In the genomic region with DNA sequence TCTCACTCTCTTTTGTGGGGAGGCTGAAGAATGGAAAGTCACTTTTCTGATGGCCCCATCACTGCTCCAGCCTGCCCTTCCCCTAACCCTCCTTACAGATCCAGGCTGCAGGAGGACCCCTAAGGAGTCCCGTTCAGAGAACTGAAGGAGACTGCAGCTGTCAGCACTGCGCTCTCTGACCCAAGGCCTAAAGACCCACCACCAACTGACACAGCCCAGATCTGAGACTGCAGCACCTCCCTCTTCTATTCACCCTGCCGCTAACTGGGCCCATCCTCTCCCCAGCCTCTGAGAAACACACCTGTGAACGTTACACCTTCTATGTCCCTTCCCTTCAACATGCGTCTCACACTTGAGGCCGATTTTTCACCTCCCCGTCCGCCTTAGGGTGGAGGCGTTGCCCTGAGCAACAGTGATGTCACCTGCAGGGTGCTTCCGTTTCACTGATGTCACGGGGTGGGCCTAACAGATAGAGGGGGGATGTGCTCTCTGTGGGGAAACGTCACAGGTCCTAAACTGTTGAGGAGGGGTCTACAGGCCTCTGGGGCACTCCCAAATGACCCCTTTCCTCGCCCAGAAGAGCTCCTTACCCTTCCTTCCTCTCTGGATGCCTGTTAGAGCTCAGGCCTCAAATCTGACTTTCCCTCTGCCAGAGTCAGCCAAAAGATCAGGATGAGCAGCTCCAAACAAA, we compare ENCODE assay signal across 9 cellular contexts. TPM values are rescaled to one million over a fixed set of nuclear protein-coding genes. Genes with fewer than 3 reads are reported as not detected.
DNase-seq lines count a peak whose midpoint lies in the region; ATAC-seq and TF ChIP-seq lines count a peak whose summit lies in the region.
"Had no signal": no experiment of that assay in that cellular context is flagged by ENCODE, and none has a peak within 500 bp of the region (broad histone marks: within the 10 kb centered on the region; RNA-seq: fewer than 3 reads in every experiment).

No MANE protein-coding gene starts in this region.

- TF ChIP-seq CTCF in RWPE1 (conservative IDR thresholded peaks at IDR 0.05; ENCODE audit: low read depth): no peak

- ATAC-seq in left lobe of liver: no peak
- ATAC-seq in GM18517 (IDR thresholded peaks at IDR 0.05; ENCODE audit: unreplicated experiment): no peak
- ATAC-seq in HG02571 (IDR thresholded peaks at IDR 0.05; ENCODE audit: unreplicated experiment): no peak
- ATAC-seq: GM12878 had no signal

- POLR2A ChIA-PET in RWPE1 (lab: Yijun Ruan, JAX; ENCODE audit: low non-redundant PET): no interaction called here

- peak overlapping the region; percentile 67 for H3K27ac ChIP-seq in RWPE1

- no peak for DNase-seq in RWPE1 (ENCODE audit: low spot score)
- peak; percentile 62 for DNase-seq in activated gamma-delta T cell treated with anti-CD3 and anti-CD28 coated beads, Interleukin-2, amount 50 U/mL, for 16 hours (ENCODE audit: low read depth)
- DNase-seq in left lobe of liver (ENCODE audit: low spot score): peak; percentile 41
- peak; percentile 31 to 62 for DNase-seq in stimulated activated CD8-positive, alpha-beta memory T cell treated with anti-CD3 and anti-CD28 coated beads, Interleukin-4, amount 100 ng/mL, for 4 hours (ENCODE audit: low read depth in 2 of 2, low spot score in 1 of 2)
- DNase-seq in OCI-M2 (lab: John Stamatoyannopoulos, UW; ENCODE audit: unreplicated experiment): no peak
- no peak for DNase-seq in NOMO-1 (lab: John Stamatoyannopoulos, UW; ENCODE audit: unreplicated experiment in 2 of 2)

- CTCF ChIA-PET in RWPE1 (lab: Yijun Ruan, JAX): interaction anchor here (0.6 to 1.0 kb wide), 2 partner anchors 27 to 903 kb away, joined by 3 read pairs; no protein-coding TSS in a partner anchor

RNA-seq across cellular contexts. Expression of a gene that starts 5.1 kb away (rescaled TPM):
- 4.5 TPM for total RNA-seq in left lobe of liver

RNA-seq across cellular contexts. Expression of a gene that starts 20.5 kb away (rescaled TPM):
- 0.15 TPM for total RNA-seq in left lobe of liver

Comparison
In these comparisons a context has a peak if more than half of its experiments do, and no peak if none do; other contexts are left out.
1. DNase-seq: peak in activated gamma-delta T cell treated with anti-CD3 and anti-CD28 coated beads, Interleukin-2, amount 50 U/mL, for 16 hours (single experiment), left lobe of liver (single experiment) and stimulated activated CD8-positive, alpha-beta memory T cell treated with anti-CD3 and anti-CD28 coated beads, Interleukin-4, amount 100 ng/mL, for 4 hours (2 of 2); none in RWPE1 (single experiment), OCI-M2 (single experiment) and NOMO-1 (0 of 2).